In genomic region chr22:46794067-46794466, GRCh38 we compare ENCODE assay signal across 19 cellular contexts.
"Had no signal": no experiment of that assay in that cellular context is flagged by ENCODE, and none has a peak within 500 bp of the region (broad histone marks: within the 10 kb centered on the region; RNA-seq: fewer than 3 reads in every experiment).

No MANE protein-coding gene starts in this region.

- H3K27ac ChIP-seq: gastroesophageal sphincter, parathyroid adenoma, SK-N-MC, testis, upper lobe of right lung had no signal

- H3K27me3 Mint-ChIP-seq: activated CD4-positive, alpha-beta memory T cell treated with anti-CD3 and anti-CD28 coated beads, Interleukin-2, amount 10 ng/mL, durations not matched to agents 7 days and 5 days; activated CD4-positive, alpha-beta T cell treated with anti-CD3 and anti-CD28 coated beads for 36 hours; activated naive CD8-positive, alpha-beta T cell treated with anti-CD3 and anti-CD28 coated beads for 36 hours; memory B cell; naive B cell had no signal

- H3K27ac Mint-ChIP-seq: activated CD4-positive, alpha-beta T cell treated with anti-CD3 and anti-CD28 coated beads for 36 hours; activated naive CD8-positive, alpha-beta T cell treated with anti-CD3 and anti-CD28 coated beads for 36 hours; memory B cell had no signal

- H3K27me3 ChIP-seq: dorsolateral prefrontal cortex, gastroesophageal sphincter, heart left ventricle, testis, upper lobe of right lung had no signal

- H3K4me3 ChIP-seq: dorsolateral prefrontal cortex, gastroesophageal sphincter, heart left ventricle, mucosa of descending colon, SK-N-MC, testis, upper lobe of right lung had no signal

- H3K4me1 ChIP-seq: parathyroid adenoma had no signal

- H3K9me3 ChIP-seq: gastroesophageal sphincter, heart left ventricle, mucosa of descending colon, testis, upper lobe of right lung had no signal

- H3K9me3 Mint-ChIP-seq: activated CD4-positive, alpha-beta memory T cell treated with anti-CD3 and anti-CD28 coated beads, Interleukin-2, amount 10 ng/mL, durations not matched to agents 7 days and 5 days; activated naive CD8-positive, alpha-beta T cell treated with anti-CD3 and anti-CD28 coated beads for 36 hours; memory B cell; naive B cell; T-helper 2 cell treated with Interferon-gamma antibody and Interleukin-4, amounts not matched to agents 5 μg/mL and 100 μg/mL, for 36 hours had no signal

- ATAC-seq: activated CD4-positive, alpha-beta T cell treated with anti-CD3 and anti-CD28 coated beads for 36 hours; gastroesophageal sphincter; heart left ventricle; left ventricle myocardium superior; mucosa of descending colon; upper lobe of right lung had no signal

- H3K4me3 Mint-ChIP-seq: activated CD4-positive, alpha-beta memory T cell treated with anti-CD3 and anti-CD28 coated beads, Interleukin-2, amount 10 ng/mL, durations not matched to agents 7 days and 5 days; activated CD4-positive, alpha-beta T cell treated with anti-CD3 and anti-CD28 coated beads for 36 hours; activated naive CD8-positive, alpha-beta T cell treated with anti-CD3 and anti-CD28 coated beads for 36 hours; memory B cell; naive B cell; T-helper 2 cell treated with Interferon-gamma antibody and Interleukin-4, amounts not matched to agents 5 μg/mL and 100 μg/mL, for 36 hours had no signal

- DNase-seq: activated CD4-positive, alpha-beta memory T cell treated with anti-CD3 and anti-CD28 coated beads, Interleukin-2, amount 10 ng/mL, durations not matched to agents 7 days and 5 days; activated CD4-positive, alpha-beta T cell treated with anti-CD3 and anti-CD28 coated beads for 36 hours; activated gamma-delta T cell treated with Interleukin-2 at 50 U/mL for 16 hours; activated naive CD8-positive, alpha-beta T cell treated with anti-CD3 and anti-CD28 coated beads for 36 hours; amniotic stem cell; erythroblast; kidney glomerular epithelial cell; left ventricle myocardium superior; mucosa of descending colon; naive B cell; testis; upper lobe of right lung had no signal
